27 cellular contexts compared by ENCODE assay signal in the genomic region with DNA sequence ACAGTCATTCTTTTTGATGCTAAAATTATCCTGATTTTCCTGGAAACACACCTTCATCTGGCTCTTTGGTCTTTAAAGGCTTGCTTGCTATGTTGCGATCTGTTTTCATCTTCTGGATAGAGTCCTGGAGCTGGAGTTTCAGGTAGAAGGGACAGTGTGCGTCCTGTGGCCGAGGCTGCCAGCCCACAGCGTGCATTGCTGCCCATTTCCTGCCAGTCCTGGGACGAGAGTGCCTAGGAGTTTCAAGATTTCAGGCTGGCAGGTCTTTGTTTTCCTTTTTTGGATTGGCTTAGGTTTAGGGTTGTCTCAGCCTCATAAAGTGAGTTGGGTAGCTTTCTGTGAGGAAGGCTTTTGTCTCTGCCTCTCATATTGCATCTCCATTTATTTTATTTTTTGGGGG. TPM values are rescaled to one million over a fixed set of nuclear protein-coding genes. Genes with fewer than 3 reads are reported as not detected.
A peak's percentile ranks its signal among the peaks of the same experiment; 100 is the strongest.
DNase-seq lines count a peak whose midpoint lies in the region; ATAC-seq and TF ChIP-seq lines count a peak whose summit lies in the region.
"Had no signal": no experiment of that assay in that cellular context is flagged by ENCODE, and none has a peak within 500 bp of the region (broad histone marks: within the 10 kb centered on the region; RNA-seq: fewer than 3 reads in every experiment).

No MANE protein-coding gene starts in this region.

- in situ Hi-C loops in G401 (cut with HindIII; ENCODE audit: low sequenced_read_pairs) = no loop called here

- H4K20me1 ChIP-seq in BLaER1 = peaks cover 80% of the 10 kb centered on the region

- no peaks in the 10 kb centered on the region for H3K27me3 Mint-ChIP-seq in activated naive CD8-positive, alpha-beta T cell treated with anti-CD3 and anti-CD28 coated beads for 36 hours
- H3K27me3 Mint-ChIP-seq: effector memory CD8-positive, alpha-beta T cell; stimulated activated naive CD8-positive, alpha-beta T cell treated with anti-CD3 and anti-CD28 coated beads, Interleukin-15, amount 100 ng/mL, for 72 hours had no signal

- H3K4me2 ChIP-seq in BLaER1 = peak overlapping the region; percentile 47
- H3K4me2 ChIP-seq: KMS-11 had no signal

- H3K9me3 ChIP-seq in BLaER1 (peaks cover 31% of the 10 kb centered on the region), left lung (no peaks in the 10 kb centered on the region), neutrophil (no peaks in the 10 kb centered on the region)
- H3K9me3 ChIP-seq: thoracic aorta had no signal

- no peak overlapping the region for H3K4me3 Mint-ChIP-seq in activated naive CD8-positive, alpha-beta T cell treated with anti-CD3 and anti-CD28 coated beads for 36 hours
- H3K4me3 Mint-ChIP-seq: effector memory CD8-positive, alpha-beta T cell; stimulated activated naive CD8-positive, alpha-beta T cell treated with anti-CD3 and anti-CD28 coated beads, Interleukin-15, amount 100 ng/mL, for 72 hours had no signal

- H3K4me3 ChIP-seq in BLaER1 = no peak overlapping the region
- H3K4me3 ChIP-seq in left lung = no peak overlapping the region
- no peak overlapping the region for H3K4me3 ChIP-seq in neutrophil (ENCODE audit: low read depth in 1 of 2, low read length in 1 of 2)
- H3K4me3 ChIP-seq: left ventricle myocardium inferior, skin epidermis, thoracic aorta had no signal

- H3K27me3 ChIP-seq in BLaER1 = no peaks in the 10 kb centered on the region
- no peaks in the 10 kb centered on the region for H3K27me3 ChIP-seq in left lung
- H3K27me3 ChIP-seq in neutrophil = no peaks in the 10 kb centered on the region

- H3K9ac ChIP-seq in BLaER1 = no peak overlapping the region
- H3K9ac ChIP-seq: KMS-11 had no signal

- H3K9me3 Mint-ChIP-seq in activated naive CD8-positive, alpha-beta T cell treated with anti-CD3 and anti-CD28 coated beads for 36 hours = peaks cover 1% of the 10 kb centered on the region
- H3K9me3 Mint-ChIP-seq: effector memory CD8-positive, alpha-beta T cell had no signal

- H3K4me1 ChIP-seq in BLaER1 (peaks cover 97% of the 10 kb centered on the region), left lung (peaks cover 0 to 41% of the 10 kb centered on the region in 2 donors), neutrophil (ENCODE audit: control insufficient read depth in 1 of 2, insufficient read depth in 1 of 2, low read depth in 1 of 2, low read length in 1 of 2) (peaks cover 27 to 40% of the 10 kb centered on the region in 2 experiments)

- no peak overlapping the region for H3K27ac Mint-ChIP-seq in activated naive CD8-positive, alpha-beta T cell treated with anti-CD3 and anti-CD28 coated beads for 36 hours

- H3K27ac ChIP-seq in BLaER1 (peak overlapping the region; percentile 49; the same call in 1 of the 2 replicates), left lung (no peak overlapping the region), neutrophil (peak overlapping the region; percentile 74)
- H3K27ac ChIP-seq: KMS-11, left ventricle myocardium inferior, skin epidermis, thoracic aorta had no signal

- TF ChIP-seq CTCF in left lung (IDR thresholded peaks at IDR 0.05) (no peak), neutrophil (IDR thresholded peaks at IDR 0.05) (no peak)

- intact Hi-C loops in left lung (cut with DNase I) (no loop called here), posterior cingulate gyrus (cut with DNase I) (no loop called here)

- H3K36me3 Mint-ChIP-seq in activated naive CD8-positive, alpha-beta T cell treated with anti-CD3 and anti-CD28 coated beads for 36 hours = peaks cover 62% of the 10 kb centered on the region

- DNase-seq in G401 (ENCODE audit: low spot score) (peak; percentile 70), left lung (no peak), posterior cingulate gyrus (no peak), AG08396 (ENCODE audit: low spot score) (no peak)
- DNase-seq in activated naive CD8-positive, alpha-beta T cell treated with anti-CD3 and anti-CD28 coated beads for 36 hours = no peak
- no peak for DNase-seq in activated naive CD4-positive, alpha-beta T cell (lab: John Stamatoyannopoulos, UW)
- DNase-seq: activated CD4-positive, alpha-beta T cell treated with anti-CD3 and anti-CD28 coated beads for 1 hour; activated CD8-positive, alpha-beta memory T cell treated with anti-CD3 and anti-CD28 coated beads for 24 hours; activated effector memory CD4-positive, alpha-beta T cell treated with anti-CD3 and anti-CD28 coated beads, Interleukin-2, amount 50 U/mL, for 16 hours; cortex of kidney; effector memory CD8-positive, alpha-beta T cell; GF-D8; left ventricle myocardium inferior; mesendoderm; NCI-H1417 treated with DMSO at 0.1 percent for 48 hours; NCI-H2081; NCI-H526; NK-92 treated with Interleukin-12 subunit alpha and Interleukin-12 subunit beta, amount 100 ng/mL, for 24 hours; PC-3; stimulated activated naive CD8-positive, alpha-beta T cell treated with anti-CD3 and anti-CD28 coated beads, Interleukin-15, amount 100 ng/mL, for 72 hours had no signal

- ATAC-seq in left lung = peak; percentile 62
- ATAC-seq: effector memory CD8-positive, alpha-beta T cell; HCT116; PC-3; Right ventricle myocardium inferior; stimulated activated naive CD8-positive, alpha-beta T cell treated with anti-CD3 and anti-CD28 coated beads, Interleukin-15, amount 100 ng/mL, for 72 hours had no signal

- H3K4me1 Mint-ChIP-seq in activated naive CD8-positive, alpha-beta T cell treated with anti-CD3 and anti-CD28 coated beads for 36 hours = peaks cover 46% of the 10 kb centered on the region

- H3K36me3 ChIP-seq in BLaER1 = peaks cover 96% of the 10 kb centered on the region
- H3K36me3 ChIP-seq in left lung = peaks cover 0 to 17% of the 10 kb centered on the region in 2 donors
- peaks cover 23% of the 10 kb centered on the region for H3K36me3 ChIP-seq in neutrophil
- H3K36me3 ChIP-seq: thoracic aorta had no signal

RNA-seq across cellular contexts. Expression of gene DGKD, which starts 14.5 kb away (rescaled TPM):
- 15.6 and 20.4 TPM in 2 replicates for total RNA-seq in G401 (2014; rRNA removed; shearing (Covaris generic))
- total RNA-seq in left lung = 10 to 100 TPM; 87.7 to 98.0 TPM
- 10 to 100 TPM; 63.2 to 76.0 TPM for total RNA-seq in activated naive CD8-positive, alpha-beta T cell treated with anti-CD3 and anti-CD28 coated beads for 36 hours

Comparison
In these comparisons a context has a peak if more than half of its experiments do, and no peak if none do; other contexts are left out.
1. H3K27ac ChIP-seq: peak in BLaER1 (single experiment) and neutrophil (single experiment); none in left lung (0 of 2).